Comparison of ENCODE assay signal across 17 cellular contexts in genomic region chr9:811101-811531, GRCh38. TPM values are rescaled to one million over a fixed set of nuclear protein-coding genes. Genes with fewer than 3 reads are reported as not detected.
DNase-seq lines count a peak whose midpoint lies in the region; ATAC-seq and TF ChIP-seq lines count a peak whose summit lies in the region.
"Had no signal": no experiment of that assay in that cellular context is flagged by ENCODE, and none has a peak within 500 bp of the region (broad histone marks: within the 10 kb centered on the region; RNA-seq: fewer than 3 reads in every experiment).

No MANE protein-coding gene starts in this region.

- intact Hi-C loops in PC-3 (cut with micrococcal nuclease): loop anchor here (10.0 kb wide), 1 partner anchor 194 kb away; no protein-coding TSS in a partner anchor
- intact Hi-C loops in thyroid gland (cut with DNase I): no loop called here

- H3F3A ChIP-seq in SK-N-SH (replicated peaks; ENCODE audit: insufficient read depth) (no peaks in the 10 kb centered on the region), PC-3 (ENCODE audit: low read length, unreplicated experiment) (no peaks in the 10 kb centered on the region)

- H3K79me2 ChIP-seq in SK-N-SH (ENCODE audit: insufficient read depth): no peaks in the 10 kb centered on the region
- H3K79me2 ChIP-seq in PC-3 (ENCODE audit: low read length): no peaks in the 10 kb centered on the region
- H3K79me2 ChIP-seq: hepatocyte had no signal

- H3K4me3 ChIP-seq in SK-N-SH (ENCODE audit: low read depth in 2 of 2, low read length in 1 of 2) (no peak overlapping the region), PC-3 (ENCODE audit: low read length) (no peak overlapping the region), thyroid gland (replicated peaks in 1 of 3) (no peak overlapping the region)
- H3K4me3 ChIP-seq: hepatocyte, neural progenitor cell, skin epidermis had no signal

- POLR2A ChIA-PET in SK-N-SH (lab: Yijun Ruan, JAX) (no interaction called here), PC-3 (lab: Charles Lee; ENCODE audit: unreplicated experiment) (no interaction called here)

- 2% methylated on average over 5 of the region's 6 CpGs for WGBS in SK-N-SH (ENCODE audit: low lambda C conversion rate)
- WGBS in thyroid gland, 2 donors: 25 to 53% methylated on average over 6 of the region's 6 CpGs

- DNase-seq in SK-N-SH (no peak), PC-3 (peak; percentile 87), foreskin keratinocyte (peak; percentile 88 to 93), thyroid gland (peak; percentile 96)
- DNase-seq in effector CD8-positive, alpha-beta T cell (lab: John Stamatoyannopoulos, UW): no peak
- DNase-seq in activated CD4-positive, CD25-positive, alpha-beta regulatory T cell treated with anti-CD3 and anti-CD28 coated beads, Interleukin-2, amount 50 U/mL, for 72 hours: no peak
- DNase-seq: activated naive CD4-positive, alpha-beta T cell treated with Interleukin-2 at 50 U/mL for 16 hours; H9; NCI-H2171; OCI-M1; SW 1271 had no signal

- H4K20me1 ChIP-seq in SK-N-SH (ENCODE audit: insufficient read depth): no peaks in the 10 kb centered on the region
- no peaks in the 10 kb centered on the region for H4K20me1 ChIP-seq in PC-3 (ENCODE audit: low read length)

- H3K27me3 ChIP-seq in SK-N-SH (ENCODE audit: insufficient read depth): peaks cover 18% of the 10 kb centered on the region; the same call in 1 of the 2 replicates
- H3K27me3 ChIP-seq in PC-3 (ENCODE audit: low read length): no peaks in the 10 kb centered on the region
- no peaks in the 10 kb centered on the region for H3K27me3 ChIP-seq in foreskin keratinocyte
- no peaks in the 10 kb centered on the region for H3K27me3 ChIP-seq in thyroid gland
- H3K27me3 ChIP-seq: hepatocyte, neural progenitor cell had no signal

- no peaks in the 10 kb centered on the region for H3K9me3 ChIP-seq in SK-N-SH
- H3K9me3 ChIP-seq in PC-3 (ENCODE audit: low read length): no peaks in the 10 kb centered on the region
- no peaks in the 10 kb centered on the region for H3K9me3 ChIP-seq in thyroid gland

- TF ChIP-seq RAD21 in SK-N-SH (IDR thresholded peaks at IDR 0.05; ENCODE audit: low read length): no peak

- H3K4me1 ChIP-seq in SK-N-SH (ENCODE audit: control insufficient read depth in 1 of 2, insufficient read depth in 2 of 2, low read depth in 1 of 2, low read length in 1 of 2) (no peaks in the 10 kb centered on the region), PC-3 (ENCODE audit: insufficient read depth, low read length) (peaks cover 13% of the 10 kb centered on the region; the same call in 1 of the 2 replicates), foreskin keratinocyte (peaks cover 9% of the 10 kb centered on the region), thyroid gland (peaks cover 5 to 9% of the 10 kb centered on the region in 2 donors)
- H3K4me1 ChIP-seq: neural progenitor cell had no signal

- TF ChIP-seq EP300 in SK-N-SH (IDR thresholded peaks at IDR 0.05; ENCODE audit: borderline replicate concordance in 1 of 2, low read depth in 1 of 2, low read length in 1 of 2): no peak

- H3K9me2 ChIP-seq in SK-N-SH (no peaks in the 10 kb centered on the region), PC-3 (replicated peaks; ENCODE audit: low read length) (no peaks in the 10 kb centered on the region)

- no peak overlapping the region for H2AFZ ChIP-seq in SK-N-SH (ENCODE audit: low read depth)
- H2AFZ ChIP-seq in PC-3 (ENCODE audit: low read length): peak overlapping the region; percentile 45; the same call in 1 of the 2 replicates
- H2AFZ ChIP-seq: hepatocyte, neural progenitor cell had no signal

- no peak overlapping the region for H3K27ac ChIP-seq in SK-N-SH (ENCODE audit: low read depth in 2 of 2, low read length in 1 of 2)
- peak overlapping the region; percentile 50 for H3K27ac ChIP-seq in PC-3 (ENCODE audit: low read length)
- H3K27ac ChIP-seq in foreskin keratinocyte: no peak overlapping the region
- H3K27ac ChIP-seq in thyroid gland: peak overlapping the region; percentile 57 to 77 (median 74)
- H3K27ac ChIP-seq: hepatocyte, neural progenitor cell had no signal

- BruUV-seq in PC-3 (replicated peaks; lab: Mats Ljungman, UMichigan): no TSS peak

- TF ChIP-seq POLR2A in thyroid gland (IDR thresholded peaks at IDR 0.05): no peak

- TF ChIP-seq CTCF in SK-N-SH (IDR thresholded peaks at IDR 0.05) (no peak), PC-3 (conservative IDR thresholded peaks at IDR 0.05; ENCODE audit: low read depth, low read length) (no peak), foreskin keratinocyte (conservative IDR thresholded peaks at IDR 0.05) (no peak), thyroid gland (IDR thresholded peaks at IDR 0.05) (peak in 1 of 6 experiments; percentile 21)

- CTCF ChIA-PET in SK-N-SH (lab: Yijun Ruan, JAX) (interaction anchor here (1.5 kb wide), 1 partner anchor 9 kb away, joined by 4 read pairs; no protein-coding TSS in a partner anchor), PC-3 (lab: Charles Lee) (interaction anchor here (0.6 to 0.7 kb wide), 2 partner anchors 648 to 1224 kb away, joined by 3 to 4 read pairs; no protein-coding TSS in a partner anchor)

- no peak; the same call in 2 of the 3 replicates for ATAC-seq in SK-N-SH treated with all-trans-retinoic acid at 6 μM for 48 hours
- peak; percentile 93 for ATAC-seq in PC-3
- ATAC-seq in foreskin keratinocyte: peak; percentile 96
- ATAC-seq in HG02970 (IDR thresholded peaks at IDR 0.05; ENCODE audit: low FRiP score, unreplicated experiment): no peak

- H3K4me2 ChIP-seq in SK-N-SH (peak overlapping the region; percentile 5; the same call in 1 of the 2 replicates), PC-3 (ENCODE audit: low read length) (peak overlapping the region; percentile 48)
- H3K4me2 ChIP-seq: hepatocyte, neural progenitor cell had no signal

- H3K9ac ChIP-seq in SK-N-SH: no peak overlapping the region
- no peak overlapping the region for H3K9ac ChIP-seq in PC-3 (ENCODE audit: low read length)
- H3K9ac ChIP-seq: neural progenitor cell had no signal

- H3K36me3 ChIP-seq in SK-N-SH (replicated peaks in 1 of 2; ENCODE audit: control insufficient read depth in 1 of 2, insufficient read depth in 2 of 2, low read length in 1 of 2) (no peaks in the 10 kb centered on the region), PC-3 (ENCODE audit: low read depth, low read length) (no peaks in the 10 kb centered on the region), thyroid gland (no peaks in the 10 kb centered on the region)
- H3K36me3 ChIP-seq: neural progenitor cell had no signal

TF ChIP-seq in SK-N-SH, 30 proteins besides CTCF, POLR2A, EP300 and RAD21 (continues in another document):
- TF ChIP-seq ZBTB33 (IDR thresholded peaks at IDR 0.05; ENCODE audit: borderline replicate concordance, low read depth) (no peak), FOXM1 (IDR thresholded peaks at IDR 0.05; ENCODE audit: low read depth) (no peak), SMC3 (IDR thresholded peaks at IDR 0.05; ENCODE audit: low read depth, low read length) (no peak)

TF ChIP-seq in SK-N-SH treated with all-trans-retinoic acid at 6 μM for 48 hours, 23 proteins besides CTCF, POLR2A, EP300 and RAD21:
- TF ChIP-seq TSHZ2 (CRISPR knock-in tag; IDR thresholded peaks at IDR 0.05): no peak
- TF ChIP-seq ZNF70 (CRISPR knock-in tag; IDR thresholded peaks at IDR 0.05): no peak

RNA-seq across cellular contexts. Expression of gene DMRT1, which starts 30.4 kb away (rescaled TPM):
- polyA plus RNA-seq in SK-N-SH (2012; rRNA removed) (not detected in 2 replicates), foreskin keratinocyte (not detected in 2 replicates)
- not detected in 2 replicates for polyA plus RNA-seq in SK-N-SH (2012; cell fraction: cytosol; rRNA removed)
- not detected in 2 replicates for polyA plus RNA-seq in SK-N-SH (2012; cell fraction: nucleus; rRNA removed)
- total RNA-seq in PC-3 (2014; rRNA removed) (0.04 TPM in 1 of 2 replicates, not detected in the other), foreskin keratinocyte (not detected in 2 replicates), thyroid gland (1 to 10 TPM in 1 of 4 donors, under 1 TPM in 2, not detected in 1; 0.33 to 2.0 (median 0.94) TPM)
- total RNA-seq: A673, H9, hepatocyte had no signal
- polyA plus RNA-seq: hepatocyte had no signal

Comparison
In these comparisons a context has a peak if more than half of its experiments do, and no peak if none do; other contexts are left out.
1. DNase-seq: peak in PC-3 (single experiment), foreskin keratinocyte (2 of 2) and thyroid gland (2 of 2); none in SK-N-SH (single experiment), effector CD8-positive, alpha-beta T cell (single experiment) and activated CD4-positive, CD25-positive, alpha-beta regulatory T cell treated with anti-CD3 and anti-CD28 coated beads, Interleukin-2, amount 50 U/mL, for 72 hours (single experiment).
2. H3K27ac ChIP-seq: peak in PC-3 (single experiment) and thyroid gland (3 of 3); none in SK-N-SH (0 of 2) and foreskin keratinocyte (single experiment).
3. ATAC-seq: peak in PC-3 (single experiment) and foreskin keratinocyte (single experiment); none in SK-N-SH treated with all-trans-retinoic acid at 6 μM for 48 hours (single experiment) and HG02970 (single experiment).